1 cellular context compared by ENCODE assay signal in the genomic region with DNA sequence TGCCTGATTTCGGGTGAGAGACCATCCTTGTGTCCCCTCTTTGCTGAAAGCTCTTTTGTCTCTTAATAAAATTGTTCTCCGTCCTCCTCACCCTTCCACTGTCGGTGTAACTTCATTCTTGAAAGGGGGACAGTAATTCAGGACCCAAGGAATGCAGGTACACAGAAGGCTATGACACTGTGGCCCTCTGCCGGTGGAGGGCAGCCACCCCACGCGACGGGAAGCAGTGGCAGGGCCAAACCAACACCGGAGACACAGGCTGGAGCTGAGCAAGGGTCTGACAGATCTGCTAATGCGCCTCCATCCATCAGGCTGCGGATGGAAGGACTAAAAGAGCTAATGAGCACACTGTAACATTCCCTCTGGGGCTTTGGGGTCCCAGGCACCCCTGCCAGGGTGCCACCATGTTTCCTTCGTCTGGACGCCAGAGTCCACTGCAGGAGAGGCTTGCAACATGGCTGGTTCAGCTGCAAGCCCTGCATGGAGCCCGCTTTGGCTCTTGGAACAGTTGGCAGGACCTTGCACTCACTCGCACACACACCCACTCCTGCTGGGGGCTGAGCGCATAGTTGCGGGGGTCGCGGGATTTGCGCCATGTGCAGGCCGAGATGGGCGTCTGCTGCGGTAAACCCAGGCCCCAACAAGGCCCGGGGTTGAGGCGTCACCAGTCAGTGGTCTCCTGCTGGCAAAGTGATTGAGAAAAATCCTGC.
TF ChIP-seq lines count a peak whose summit lies in the region.

No MANE protein-coding gene starts in this region.

TF ChIP-seq in Ishikawa, 13 proteins besides CTCF, POLR2A, EP300 and RAD21 (continued from another document):
- TF ChIP-seq, protein P1, sequence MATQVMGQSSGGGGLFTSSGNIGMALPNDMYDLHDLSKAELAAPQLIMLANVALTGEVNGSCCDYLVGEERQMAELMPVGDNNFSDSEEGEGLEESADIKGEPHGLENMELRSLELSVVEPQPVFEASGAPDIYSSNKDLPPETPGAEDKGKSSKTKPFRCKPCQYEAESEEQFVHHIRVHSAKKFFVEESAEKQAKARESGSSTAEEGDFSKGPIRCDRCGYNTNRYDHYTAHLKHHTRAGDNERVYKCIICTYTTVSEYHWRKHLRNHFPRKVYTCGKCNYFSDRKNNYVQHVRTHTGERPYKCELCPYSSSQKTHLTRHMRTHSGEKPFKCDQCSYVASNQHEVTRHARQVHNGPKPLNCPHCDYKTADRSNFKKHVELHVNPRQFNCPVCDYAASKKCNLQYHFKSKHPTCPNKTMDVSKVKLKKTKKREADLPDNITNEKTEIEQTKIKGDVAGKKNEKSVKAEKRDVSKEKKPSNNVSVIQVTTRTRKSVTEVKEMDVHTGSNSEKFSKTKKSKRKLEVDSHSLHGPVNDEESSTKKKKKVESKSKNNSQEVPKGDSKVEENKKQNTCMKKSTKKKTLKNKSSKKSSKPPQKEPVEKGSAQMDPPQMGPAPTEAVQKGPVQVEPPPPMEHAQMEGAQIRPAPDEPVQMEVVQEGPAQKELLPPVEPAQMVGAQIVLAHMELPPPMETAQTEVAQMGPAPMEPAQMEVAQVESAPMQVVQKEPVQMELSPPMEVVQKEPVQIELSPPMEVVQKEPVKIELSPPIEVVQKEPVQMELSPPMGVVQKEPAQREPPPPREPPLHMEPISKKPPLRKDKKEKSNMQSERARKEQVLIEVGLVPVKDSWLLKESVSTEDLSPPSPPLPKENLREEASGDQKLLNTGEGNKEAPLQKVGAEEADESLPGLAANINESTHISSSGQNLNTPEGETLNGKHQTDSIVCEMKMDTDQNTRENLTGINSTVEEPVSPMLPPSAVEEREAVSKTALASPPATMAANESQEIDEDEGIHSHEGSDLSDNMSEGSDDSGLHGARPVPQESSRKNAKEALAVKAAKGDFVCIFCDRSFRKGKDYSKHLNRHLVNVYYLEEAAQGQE (IDR thresholded peaks at IDR 0.05; ENCODE audit: low read depth) = no peak
- TF ChIP-seq CREB1 (IDR thresholded peaks at IDR 0.05; ENCODE audit: low read depth) (no peak), FOXM1 (IDR thresholded peaks at IDR 0.05; ENCODE audit: borderline replicate concordance, low read depth) (no peak), TEAD4 (IDR thresholded peaks at IDR 0.05) (no peak), TAF1 (IDR thresholded peaks at IDR 0.05; ENCODE audit: low read depth) (no peak), YY1 (IDR thresholded peaks at IDR 0.05; ENCODE audit: low read depth) (no peak), CEBPB (IDR thresholded peaks at IDR 0.05) (no peak), EGR1 (IDR thresholded peaks at IDR 0.05) (no peak), TCF12 (IDR thresholded peaks at IDR 0.05; ENCODE audit: low read depth) (no peak)
- TF ChIP-seq, protein P2, sequence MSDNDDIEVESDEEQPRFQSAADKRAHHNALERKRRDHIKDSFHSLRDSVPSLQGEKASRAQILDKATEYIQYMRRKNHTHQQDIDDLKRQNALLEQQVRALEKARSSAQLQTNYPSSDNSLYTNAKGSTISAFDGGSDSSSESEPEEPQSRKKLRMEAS (IDR thresholded peaks at IDR 0.05) = no peak
